19 cellular contexts compared by ENCODE assay signal in genomic region chr1:29331731-29332130, GRCh38.
"Had no signal": no experiment of that assay in that cellular context is flagged by ENCODE, and none has a peak within 500 bp of the region (broad histone marks: within the 10 kb centered on the region; RNA-seq: fewer than 3 reads in every experiment).

No MANE protein-coding gene starts in this region.

- H3K36me3 Mint-ChIP-seq: activated naive CD4-positive, alpha-beta T cell treated with anti-CD3 and anti-CD28 coated beads, Interleukin-2, amount 50 U/mL, for 72 hours; memory B cell; WTC11 had no signal

- ATAC-seq: activated naive CD4-positive, alpha-beta T cell treated with anti-CD3 and anti-CD28 coated beads, Interleukin-2, amount 50 U/mL, for 72 hours; activated T-helper 17 cell treated with anti-CD3 and anti-CD28 coated beads, Interleukin-2, amount 50 U/mL, for 72 hours; gastrocnemius medialis had no signal

- H3K4me3 Mint-ChIP-seq: activated T-cell treated with anti-CD3 and anti-CD28 coated beads, Interleukin-2, amount 50 U/mL, for 24 hours; activated T-helper 17 cell treated with anti-CD3 and anti-CD28 coated beads, Interleukin-2, amount 50 U/mL, for 72 hours; memory B cell; nephron progenitor cell; WTC11 had no signal

- H3K4me1 Mint-ChIP-seq: activated T-helper 17 cell treated with anti-CD3 and anti-CD28 coated beads, Interleukin-2, amount 50 U/mL, for 72 hours; memory B cell had no signal

- H3K27ac Mint-ChIP-seq: activated naive CD4-positive, alpha-beta T cell treated with anti-CD3 and anti-CD28 coated beads, Interleukin-2, amount 50 U/mL, for 72 hours; activated T-cell treated with anti-CD3 and anti-CD28 coated beads, Interleukin-2, amount 50 U/mL, for 24 hours; activated T-helper 17 cell treated with anti-CD3 and anti-CD28 coated beads, Interleukin-2, amount 50 U/mL, for 72 hours; memory B cell; nephron progenitor cell; WTC11 had no signal

- H3K4me2 ChIP-seq: smooth muscle cell had no signal

- H3K36me3 ChIP-seq: gastrocnemius medialis, sigmoid colon, thyroid gland had no signal

- H3K9me3 Mint-ChIP-seq: activated naive CD4-positive, alpha-beta T cell treated with anti-CD3 and anti-CD28 coated beads, Interleukin-2, amount 50 U/mL, for 72 hours; activated T-helper 17 cell treated with anti-CD3 and anti-CD28 coated beads, Interleukin-2, amount 50 U/mL, for 72 hours; memory B cell had no signal

- H3K9me3 ChIP-seq: gastrocnemius medialis, sigmoid colon, thyroid gland had no signal

- H3K4me3 ChIP-seq: gastrocnemius medialis, sigmoid colon, smooth muscle cell, thyroid gland had no signal

- H3K27me3 ChIP-seq: gastrocnemius medialis, thyroid gland had no signal

- H3K27ac ChIP-seq: gastrocnemius medialis, sigmoid colon, thyroid gland had no signal

- DNase-seq: activated CD8-positive, alpha-beta memory T cell treated with anti-CD3 and anti-CD28 coated beads for 24 hours; activated CD8-positive, alpha-beta memory T cell treated with anti-CD3 and anti-CD28 coated beads, Interleukin-2, amount 50 U/mL, for 4 hours; activated T-cell treated with anti-CD3 and anti-CD28 coated beads, Interleukin-2, amount 50 U/mL, for 24 hours; effector memory CD4-positive, alpha-beta T cell; gastrocnemius medialis; head of caudate nucleus; left cardiac atrium; nucleus accumbens; stimulated activated CD4-positive, alpha-beta T cell treated with anti-CD3 and anti-CD28 coated beads, Interleukin-4, amount 100 ng/mL, for 1 hour; stimulated activated naive CD4-positive, alpha-beta T cell; T1000; thyroid gland had no signal

- H3K4me1 ChIP-seq: gastrocnemius medialis, sigmoid colon, thyroid gland had no signal
